ENCODE assay signal across 30 cellular contexts in genomic region chr7:107721286-107721685, GRCh38.
"Had no signal": no experiment of that assay in that cellular context is flagged by ENCODE, and none has a peak within 500 bp of the region (broad histone marks: within the 10 kb centered on the region; RNA-seq: fewer than 3 reads in every experiment).

No MANE protein-coding gene starts in this region.

- FAIRE-seq: small intestine, urothelium cell line had no signal

- H3K4me2 ChIP-seq: neural progenitor cell had no signal

- H3K27me3 ChIP-seq: neural progenitor cell, ovary, right lobe of liver, sigmoid colon, spleen, suprapubic skin, testis, tibial nerve, upper lobe of left lung, vagina had no signal

- H3K9me3 ChIP-seq: ovary, psoas muscle, right lobe of liver, sigmoid colon, spleen, suprapubic skin, testis, tibial nerve, upper lobe of left lung, vagina had no signal

- H3K27ac ChIP-seq: neural progenitor cell, ovary, parathyroid adenoma, psoas muscle, right lobe of liver, sigmoid colon, spleen, suprapubic skin, testis, tibial nerve, upper lobe of left lung had no signal

- ATAC-seq: naive thymus-derived CD4-positive, alpha-beta T cell; natural killer cell; psoas muscle; right cardiac atrium; right lobe of liver; stimulated activated memory B cell treated with anti-CD40 and anti-IgM and Interleukin-4, amounts not matched to agents 10 μg/mL and 1 μg/mL and 100 μg/mL, for 72 hours; stimulated activated naive CD8-positive, alpha-beta T cell treated with anti-CD3 and anti-CD28 coated beads, Interleukin-15, amount 100 ng/mL, for 72 hours; stimulated activated naive CD8-positive, alpha-beta T cell treated with anti-CD3 and anti-CD28 coated beads, Interleukin-15, Interleukin-2, amounts not matched to agents 100 U/mL and 50 U/mL, for 24 hours had no signal

- H3K9ac ChIP-seq: neural progenitor cell, parathyroid adenoma had no signal

- H3K4me1 ChIP-seq: neural progenitor cell, psoas muscle, right lobe of liver, sigmoid colon, spleen, suprapubic skin, testis, upper lobe of left lung, vagina had no signal

- H3K79me2 ChIP-seq: parathyroid adenoma had no signal

- H3K4me3 ChIP-seq: neural progenitor cell, ovary, psoas muscle, right lobe of liver, sigmoid colon, spleen, suprapubic skin, testis, tibial nerve, upper lobe of left lung, vagina had no signal

- DNase-seq: naive thymus-derived CD4-positive, alpha-beta T cell; natural killer cell; occipital lobe; ovary; posterior cingulate gyrus; psoas muscle; right cardiac atrium; right lobe of liver; sigmoid colon; small intestine; spleen; stimulated activated CD4-positive, alpha-beta T cell treated with anti-CD3 and anti-CD28 coated beads, Interleukin-12 subunit alpha, Interleukin-12 subunit beta, amount 100 ng/mL, for 4 hours; stimulated activated CD4-positive, alpha-beta T cell treated with anti-CD3 and anti-CD28 coated beads, Interleukin-1b, Interleukin-23, amount 100 ng/mL, for 48 hours; stimulated activated CD4-positive, alpha-beta T cell treated with anti-CD3 and anti-CD28 coated beads, Interleukin-4, amount 100 ng/mL, for 1 hour; stimulated activated CD4-positive, alpha-beta T cell treated with anti-CD3 and anti-CD28 coated beads, Interleukin-4, amount 100 ng/mL, for 4 hours; stimulated activated CD8-positive, alpha-beta memory T cell treated with anti-CD3 and anti-CD28 coated beads, Interleukin-4, amount 100 ng/mL, for 48 hours; stimulated activated naive CD4-positive, alpha-beta T cell; stimulated activated naive CD8-positive, alpha-beta T cell treated with anti-CD3 and anti-CD28 coated beads, Interleukin-15, amount 100 ng/mL, for 72 hours; stimulated activated naive CD8-positive, alpha-beta T cell treated with anti-CD3 and anti-CD28 coated beads, Interleukin-15, Interleukin-2, amounts not matched to agents 100 U/mL and 50 U/mL, for 24 hours; substantia nigra; testis; trophoblast cell; upper lobe of left lung had no signal

- H3K36me3 ChIP-seq: neural progenitor cell, ovary, right lobe of liver, sigmoid colon, spleen, suprapubic skin, tibial nerve, upper lobe of left lung, vagina had no signal

- H2AFZ ChIP-seq: neural progenitor cell, parathyroid adenoma had no signal
